In the genomic region with DNA sequence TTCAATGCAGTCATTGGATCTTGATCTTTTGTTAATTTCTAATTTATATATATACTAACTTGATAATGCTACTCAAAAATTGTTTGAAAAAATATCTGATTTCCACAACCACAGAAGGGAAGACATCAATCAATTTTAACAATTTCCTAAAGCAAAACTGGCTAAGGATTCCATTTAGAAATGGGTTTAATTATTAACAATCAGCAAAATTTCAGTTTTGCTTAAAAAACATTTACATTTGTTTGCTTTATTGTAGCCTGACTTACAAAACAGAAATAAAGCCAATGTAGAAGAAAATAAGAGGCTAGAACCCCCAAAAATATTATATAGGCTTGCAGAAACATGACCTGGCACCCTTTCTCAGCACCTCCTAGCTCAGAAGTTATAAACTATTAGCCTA, we compare ENCODE assay signal across 27 cellular contexts.
"Had no signal": no experiment of that assay in that cellular context is flagged by ENCODE, and none has a peak within 500 bp of the region (broad histone marks: within the 10 kb centered on the region; RNA-seq: fewer than 3 reads in every experiment).

No MANE protein-coding gene starts in this region.

- H3K27ac ChIP-seq: stomach, suprapubic skin, testis, thoracic aorta, thyroid gland, tibial artery, tibial nerve, transverse colon, upper lobe of left lung, upper lobe of right lung, uterus, vagina had no signal

- DNase-seq: stimulated activated CD4-positive, alpha-beta T cell treated with anti-CD3 and anti-CD28 coated beads, Interleukin-2, amount 100 ng/mL, for 48 hours; stimulated activated CD4-positive, alpha-beta T cell treated with anti-CD3 and anti-CD28 coated beads, Interleukin-4, amount 100 ng/mL, for 1 hour; stimulated activated CD4-positive, alpha-beta T cell treated with anti-CD3 and anti-CD28 coated beads, Interleukin-4, amount 100 ng/mL, for 24 hours; stimulated activated CD4-positive, alpha-beta T cell treated with anti-CD3 and anti-CD28 coated beads, Interleukin-4, amount 100 ng/mL, for 4 hours; stimulated activated CD8-positive, alpha-beta memory T cell treated with anti-CD3 and anti-CD28 coated beads, Interleukin-4, amount 100 ng/mL, for 48 hours; stimulated activated naive B cell treated with anti-CD40 and anti-IgM and Interleukin-4, amounts not matched to agents 10 μg/mL and 1 μg/mL and 100 μg/mL, for 72 hours; stimulated activated naive CD4-positive, alpha-beta T cell; stimulated activated naive CD4-positive, alpha-beta T cell treated with Interleukin-2 at 50 U/mL for 16 hours; stimulated activated naive CD8-positive, alpha-beta T cell treated with anti-CD3 and anti-CD28 coated beads, Interleukin-15, amount 100 ng/mL, for 72 hours; stimulated activated naive CD8-positive, alpha-beta T cell treated with anti-CD3 and anti-CD28 coated beads, Interleukin-15, Interleukin-2, amounts not matched to agents 100 U/mL and 50 U/mL, for 24 hours; stomach; substantia nigra; testis; thyroid gland; tibial artery; transverse colon; trophoblast cell; upper lobe of left lung; upper lobe of right lung; uterus had no signal

- H3K9me3 ChIP-seq: stomach, suprapubic skin, testis, thoracic aorta, thyroid gland, tibial artery, tibial nerve, transverse colon, upper lobe of left lung, upper lobe of right lung, uterus, vagina had no signal

- H3K4me1 ChIP-seq: suprapubic skin, vagina had no signal

- H3K27me3 ChIP-seq: stomach, suprapubic skin, testis, thyroid gland, tibial artery, tibial nerve, transverse colon, upper lobe of left lung, upper lobe of right lung, uterus, vagina had no signal

- FAIRE-seq: urothelium cell line had no signal

- H3K36me3 ChIP-seq: thoracic aorta, thyroid gland, uterus had no signal

- H3K4me3 ChIP-seq: stomach, suprapubic skin, testis, thoracic aorta, thyroid gland, tibial artery, tibial nerve, transverse colon, upper lobe of left lung, upper lobe of right lung, uterus, vagina had no signal

- ATAC-seq: stimulated activated effector memory CD8-positive, alpha-beta T cell treated with anti-CD3 and anti-CD28 coated beads, Interleukin-12 subunit alpha, Interleukin-12 subunit beta, amount 100 ng/mL, for 72 hours; stimulated activated memory B cell treated with anti-CD40 and anti-IgM and Interleukin-4, amounts not matched to agents 10 μg/mL and 1 μg/mL and 100 μg/mL, for 72 hours; stimulated activated naive B cell treated with anti-CD40 and anti-IgM and Interleukin-4, amounts not matched to agents 10 μg/mL and 1 μg/mL and 100 μg/mL, for 72 hours; stimulated activated naive CD8-positive, alpha-beta T cell treated with anti-CD3 and anti-CD28 coated beads, Interleukin-15, amount 100 ng/mL, for 72 hours; stimulated activated naive CD8-positive, alpha-beta T cell treated with anti-CD3 and anti-CD28 coated beads, Interleukin-15, Interleukin-2, amounts not matched to agents 100 U/mL and 50 U/mL, for 24 hours; upper lobe of right lung had no signal
